ENCODE assay signal across 29 cellular contexts in the genomic region with DNA sequence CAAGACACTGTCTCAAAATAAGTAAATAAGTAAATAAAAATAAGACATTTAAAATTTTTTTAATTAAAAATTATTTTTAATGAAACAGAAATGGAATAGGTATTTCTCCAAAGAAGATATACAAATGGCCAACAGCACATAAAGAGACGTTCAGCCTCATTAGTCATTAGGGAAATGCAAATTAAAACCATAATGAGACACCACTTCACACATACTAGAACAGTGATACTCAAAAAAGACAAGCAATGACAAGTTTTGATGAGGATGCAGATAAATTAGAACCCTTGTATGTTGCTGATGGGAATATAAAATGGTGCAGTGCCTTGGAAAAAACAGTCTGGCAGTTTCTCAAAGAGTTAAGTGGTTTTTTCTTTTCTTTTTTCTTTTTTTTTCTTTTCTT. TPM values are rescaled to one million over a fixed set of nuclear protein-coding genes. Genes with fewer than 3 reads are reported as not detected.
"Had no signal": no experiment of that assay in that cellular context is flagged by ENCODE, and none has a peak within 500 bp of the region (broad histone marks: within the 10 kb centered on the region; RNA-seq: fewer than 3 reads in every experiment).

No MANE protein-coding gene starts in this region.

- H3K4me3 ChIP-seq: SK-N-MC had no signal

- H3K9me3 Mint-ChIP-seq: activated B cell treated with CpG ODN at 0.5 μM for 24 hours; activated CD8-positive, alpha-beta T cell treated with anti-CD3 and anti-CD28 coated beads for 36 hours; activated T-cell treated with anti-CD3 and anti-CD28 coated beads, Interleukin-2, amount 50 U/mL, for 24 hours had no signal

- H3K27me3 ChIP-seq: brain microvascular endothelial cell had no signal

- H3K27me3 Mint-ChIP-seq: activated CD4-positive, alpha-beta T cell treated with anti-CD3 and anti-CD28 coated beads for 36 hours; activated CD8-positive, alpha-beta T cell treated with anti-CD3 and anti-CD28 coated beads for 36 hours; activated naive CD8-positive, alpha-beta T cell treated with anti-CD3 and anti-CD28 coated beads for 36 hours; activated T-cell treated with anti-CD3 and anti-CD28 coated beads, Interleukin-2, amount 50 U/mL, for 24 hours; T-cell had no signal

- H3K36me3 Mint-ChIP-seq: activated naive CD8-positive, alpha-beta T cell treated with anti-CD3 and anti-CD28 coated beads for 36 hours; T-cell had no signal

- H3K27ac ChIP-seq: brain microvascular endothelial cell, SK-N-MC had no signal

- FAIRE-seq: TTC549 had no signal

- H3K4me3 Mint-ChIP-seq: activated B cell treated with CpG ODN at 0.5 μM for 24 hours; activated CD4-positive, alpha-beta T cell treated with anti-CD3 and anti-CD28 coated beads for 36 hours; activated CD8-positive, alpha-beta T cell treated with anti-CD3 and anti-CD28 coated beads for 36 hours; activated naive CD4-positive, alpha-beta T cell treated with anti-CD3 and anti-CD28 coated beads, Interleukin-2, amount 10 ng/mL, durations not matched to agents 7 days and 5 days; activated naive CD8-positive, alpha-beta T cell treated with anti-CD3 and anti-CD28 coated beads for 36 hours; activated T-cell treated with anti-CD3 and anti-CD28 coated beads, Interleukin-2, amount 50 U/mL, for 24 hours; T-cell had no signal

- ATAC-seq: activated CD4-positive, alpha-beta T cell treated with anti-CD3 and anti-CD28 coated beads for 36 hours; activated CD8-positive, alpha-beta T cell treated with anti-CD3 and anti-CD28 coated beads for 36 hours; Panc1; T-cell had no signal

- H3K36me3 ChIP-seq: brain microvascular endothelial cell had no signal

- DNase-seq: activated B cell treated with CpG ODN at 0.5 μM for 24 hours; activated CD4-positive, alpha-beta T cell treated with anti-CD3 and anti-CD28 coated beads for 36 hours; activated CD4-positive, alpha-beta T cell treated with anti-CD3 and anti-CD28 coated beads, Interleukin-2, amount 50 U/mL, for 1 hour; activated CD8-positive, alpha-beta memory T cell treated with anti-CD3 and anti-CD28 coated beads, Interleukin-2, amount 50 U/mL, for 48 hours; activated CD8-positive, alpha-beta T cell treated with anti-CD3 and anti-CD28 coated beads for 36 hours; activated gamma-delta T cell treated with Interleukin-2 at 50 U/mL for 16 hours; activated naive CD4-positive, alpha-beta T cell treated with anti-CD3 and anti-CD28 coated beads, Interleukin-2, amount 10 ng/mL, durations not matched to agents 7 days and 5 days; activated naive CD8-positive, alpha-beta T cell treated with anti-CD3 and anti-CD28 coated beads for 36 hours; activated T-cell treated with anti-CD3 and anti-CD28 coated beads, Interleukin-2, amount 50 U/mL, for 24 hours; brain microvascular endothelial cell; cerebellar nuclear complex; Karpas-422; MM.1S; NCI-H1105; NCI-H1436; NCI-H1694 treated with DMSO at 0.1 percent for 48 hours; NCI-H2029 treated with DMSO at 0.1 percent for 48 hours; NCI-H345; NCI-H510A; NCI-H526 treated with DMSO at 0.1 percent for 48 hours; NCI-H82; OCI-M1; RPMI8226; T-cell; T-helper 2 cell; T1000 had no signal

RNA-seq across cellular contexts. Expression of a gene that starts 26.5 kb away (rescaled TPM):
- total RNA-seq: activated B cell treated with CpG ODN at 0.5 μM for 24 hours had no signal
